Comparison of ENCODE assay signal across 8 cellular contexts in the genomic region with DNA sequence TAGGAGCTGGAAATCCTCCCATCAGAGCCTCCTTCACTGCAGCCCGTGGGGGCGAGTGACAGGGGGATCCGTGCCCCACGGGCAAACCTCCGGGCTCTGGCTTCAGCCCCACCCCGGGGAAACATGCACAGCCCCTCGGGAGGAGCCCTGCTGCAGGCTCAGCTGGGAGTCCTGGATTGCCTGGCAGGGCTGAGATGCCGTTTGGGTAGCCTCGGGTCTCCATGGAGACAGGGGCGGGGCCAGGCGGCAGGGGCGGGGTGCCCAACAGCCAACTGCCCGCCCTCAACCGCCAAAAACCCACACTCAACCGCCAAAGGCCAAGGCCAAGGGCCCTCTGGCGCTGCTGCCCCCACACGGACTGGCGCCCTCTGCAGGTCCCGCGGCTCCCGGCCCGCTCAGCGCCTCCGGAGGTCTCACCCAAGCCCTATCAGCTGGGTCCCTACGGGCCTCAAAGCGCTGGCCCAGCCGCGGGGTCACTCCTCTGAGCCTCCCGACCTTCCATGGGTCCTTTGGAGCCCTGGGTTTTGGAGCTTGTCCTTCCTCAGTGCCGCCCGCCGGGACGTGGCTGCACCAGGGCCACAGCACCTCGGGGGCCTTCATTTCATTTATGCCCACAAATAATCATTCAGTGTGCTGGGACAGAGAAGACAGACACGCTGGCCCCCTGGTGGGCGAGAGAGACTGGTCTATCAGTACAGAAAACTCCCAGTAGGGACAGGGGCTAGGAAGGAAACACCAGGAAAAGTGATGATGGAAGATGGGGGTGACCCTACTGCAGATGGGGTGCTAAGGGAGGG. TPM values are rescaled to one million over a fixed set of nuclear protein-coding genes. Genes with fewer than 3 reads are reported as not detected.
A peak's percentile ranks its signal among the peaks of the same experiment; 100 is the strongest.
DNase-seq lines count a peak whose midpoint lies in the region; ATAC-seq, FAIRE-seq and TF ChIP-seq lines count a peak whose summit lies in the region.

No MANE protein-coding gene starts in this region.

- H3K36me3 ChIP-seq in adipocyte (ENCODE audit: control insufficient read depth, insufficient read depth, low read length, severe bottlenecking) (no peaks in the 10 kb centered on the region), heart right ventricle (no peaks in the 10 kb centered on the region), transverse colon (no peaks in the 10 kb centered on the region)

- DNase-seq in D721Med (ENCODE audit: insufficient read length, low spot score) (no peak), M059J (ENCODE audit: low read depth) (peak; percentile 76), T follicular helper cell (ENCODE audit: low read depth) (peak; percentile 67), adipocyte (ENCODE audit: low read depth) (peak; percentile 83), heart right ventricle (peak; percentile 86 to 91), posterior cingulate gyrus (peak; percentile 68 to 97 (median 83)), transverse colon (peak; percentile 84)

- H3K4me3 ChIP-seq in adipocyte (ENCODE audit: low read length) (peak overlapping the region; percentile 75), heart right ventricle (peak overlapping the region; percentile 20 to 70 (median 56)), transverse colon (peak overlapping the region; percentile 1 to 51 (median 32))

- H3K4me1 ChIP-seq in adipocyte (ENCODE audit: control insufficient read depth, insufficient read depth, low read length) (peaks cover 3% of the 10 kb centered on the region), heart right ventricle (peaks cover 0 to 20% (median 15%) of the 10 kb centered on the region in 9 donors), transverse colon (peaks cover 3 to 16% (median 13%) of the 10 kb centered on the region in 4 donors)

- intact Hi-C loops in heart right ventricle (cut with DNase I) (loop anchor here in 9 of 10 donors (2.0 to 10.0 kb wide), 12 partner anchors 44 to 231 kb away; a partner anchor contains a TSS), posterior cingulate gyrus (cut with DNase I) (loop anchor here (1.0 to 5.0 kb wide), 3 partner anchors 62 to 165 kb away; a partner anchor contains a TSS), transverse colon (cut with DNase I; ENCODE audit: low total_unique reads) (no loop called here)

- 1 to 2% methylated on average over 36 of the region's 36 CpGs for WGBS in heart right ventricle, 2 donors
- 0 to 3% methylated on average over 5 to 31 of the region's 36 CpGs for WGBS in transverse colon (ENCODE audit: low coverage in 1 of 2), 2 donors

- in situ Hi-C loops in transverse colon (cut with MboI; ENCODE audit: low pct_ligation_motif_present in 1 of 4, low pct_unique_long_range_greater_than_20kb in 1 of 4, low sequenced_read_pairs in 3 of 4) = no loop called here

- H3K27me3 ChIP-seq in adipocyte (replicated peaks; ENCODE audit: control insufficient read depth, insufficient read depth, low read length) (no peaks in the 10 kb centered on the region), heart right ventricle (no peaks in the 10 kb centered on the region), transverse colon (no peaks in the 10 kb centered on the region)

- peak; percentile 70 for TF ChIP-seq EP300 in transverse colon (IDR thresholded peaks at IDR 0.05; ENCODE audit: low read depth)

- TF ChIP-seq CTCF in D721Med (IDR thresholded peaks at IDR 0.05; ENCODE audit: insufficient read depth, missing control alignments) (peak; percentile 44), heart right ventricle (IDR thresholded peaks at IDR 0.05) (peak; percentile 43 to 76 (median 70)), transverse colon (IDR thresholded peaks at IDR 0.05) (peak; percentile 43 to 72 (median 47))

- TF ChIP-seq POLR2A in transverse colon (IDR thresholded peaks at IDR 0.05) = no peak

- no peak for FAIRE-seq in D721Med (lab: Jason Lieb, UNC)

- no peaks in the 10 kb centered on the region for H3K9me3 ChIP-seq in adipocyte (ENCODE audit: control insufficient read depth, low read length)
- no peaks in the 10 kb centered on the region for H3K9me3 ChIP-seq in heart right ventricle
- H3K9me3 ChIP-seq in transverse colon = no peaks in the 10 kb centered on the region

- H3K27ac ChIP-seq in heart right ventricle (peak overlapping the region; percentile 67 to 88 (median 83)), transverse colon (peak overlapping the region in 3 of 4 donors; percentile 52 to 65 (median 61))

- peak overlapping the region; percentile 74 for H3K9ac ChIP-seq in adipocyte (ENCODE audit: low read length)

- ATAC-seq in GM21723 (IDR thresholded peaks at IDR 0.05; ENCODE audit: unreplicated experiment) = peak; percentile 88
- ATAC-seq in heart right ventricle = peak; percentile 91 to 96 (median 94)

RNA-seq across cellular contexts. Expression of a gene that starts 33.5 kb away (rescaled TPM):
- total RNA-seq in M059J (2014; rRNA removed; shearing (Covaris generic)) = 28.0 and 43.3 TPM in 2 replicates
- total RNA-seq in heart right ventricle (10 to 100 TPM; 34.8 to 45.9 (median 37.8) TPM), transverse colon (100 to 1,000 TPM in 2 of 4 donors, 10 to 100 TPM in 2; 37.3 to 158 (median 85.0) TPM)
- 10 to 100 TPM; 20.8 to 36.5 TPM for polyA plus RNA-seq in heart right ventricle
